8 cellular contexts compared by ENCODE assay signal in genomic region chr17:57874434-57875108, GRCh38. TPM values are rescaled to one million over a fixed set of nuclear protein-coding genes. Genes with fewer than 3 reads are reported as not detected.
DNase-seq lines count a peak whose midpoint lies in the region; TF ChIP-seq lines count a peak whose summit lies in the region.

No MANE protein-coding gene starts in this region.

- H3K27ac ChIP-seq in hepatocyte = peak overlapping the region; percentile 94

- H2AFZ ChIP-seq in hepatocyte = no peak overlapping the region

- H3K9me2 ChIP-seq in hepatocyte (replicated peaks; ENCODE audit: insufficient read depth) = no peaks in the 10 kb centered on the region

- peak overlapping the region; percentile 59 for H3K4me2 ChIP-seq in hepatocyte

- no peaks in the 10 kb centered on the region for H3K27me3 ChIP-seq in hepatocyte

- no peaks in the 10 kb centered on the region for H3K79me2 ChIP-seq in hepatocyte

- H4K20me1 ChIP-seq in hepatocyte (ENCODE audit: insufficient read depth, poor library complexity, severe bottlenecking) = no peaks in the 10 kb centered on the region

- TF ChIP-seq CTCF in astrocyte of the spinal cord (IDR thresholded peaks at IDR 0.05; ENCODE audit: low read depth, low read length) = no peak
- no peak for TF ChIP-seq CTCF in hepatocyte (IDR thresholded peaks at IDR 0.05; ENCODE audit: poor library complexity)
- TF ChIP-seq CTCF in GM13977 (IDR thresholded peaks at IDR 0.05; ENCODE audit: extremely low read depth, insufficient read depth, missing control alignments) = no peak

- H3K9me3 ChIP-seq in hepatocyte (ENCODE audit: low read depth) = no peaks in the 10 kb centered on the region

- in situ Hi-C loops in astrocyte of the spinal cord (cut with HindIII; ENCODE audit: low sequenced_read_pairs) (no loop called here), GM13977 (cut with MboI; ENCODE audit: low pct_unique_long_range_greater_than_20kb, low sequenced_read_pairs, unreplicated experiment) (no loop called here)

- H3K4me1 ChIP-seq in hepatocyte (ENCODE audit: insufficient read depth) = peaks cover 38% of the 10 kb centered on the region

- 34% methylated on average over 22 of the region's 30 CpGs for WGBS in hepatocyte (ENCODE audit: low lambda C conversion rate, missing lambda C conversion rate)

- H3K4me3 ChIP-seq in astrocyte of the spinal cord (ENCODE audit: low read depth, low read length) = no peak overlapping the region
- H3K4me3 ChIP-seq in hepatocyte = no peak overlapping the region

- no peaks in the 10 kb centered on the region for H3K36me3 ChIP-seq in hepatocyte (replicated peaks; ENCODE audit: insufficient read depth, low read depth)

- DNase-seq in DMS 273 (lab: John Stamatoyannopoulos, UW; ENCODE audit: unreplicated experiment) (peak; percentile 100), NCI-H69 (lab: John Stamatoyannopoulos, UW) (peak; percentile 47), astrocyte of the spinal cord (ENCODE audit: low read depth, low spot score) (peak; percentile 97), hepatocyte (ENCODE audit: low spot score) (peak; percentile 91), pulmonary artery endothelial cell (ENCODE audit: low read depth, low spot score) (peak; percentile 75), GM13977 (ENCODE audit: low spot score) (no peak), SIG-M5 (lab: John Stamatoyannopoulos, UW) (no peak), 8988T (no peak)

RNA-seq across cellular contexts. Expression of gene MRPS23, which starts 24.7 kb away (rescaled TPM):
- 21.9 and 35.1 TPM in 2 replicates for total RNA-seq in hepatocyte
- 44.2 and 50.4 TPM in 2 replicates for polyA plus RNA-seq in hepatocyte
- 34.4 and 46.7 TPM in 2 replicates for total RNA-seq in pulmonary artery endothelial cell

Comparison
In these comparisons a context has a peak if more than half of its experiments do, and no peak if none do; other contexts are left out.
1. DNase-seq: peak in DMS 273 (single experiment), NCI-H69 (single experiment), astrocyte of the spinal cord (single experiment), hepatocyte (single experiment) and pulmonary artery endothelial cell (single experiment); none in GM13977 (single experiment), SIG-M5 (single experiment) and 8988T (single experiment).